26 cellular contexts compared by ENCODE assay signal in genomic region chr11:81331611-81332205, GRCh38.
"Had no signal": no experiment of that assay in that cellular context is flagged by ENCODE, and none has a peak within 500 bp of the region (broad histone marks: within the 10 kb centered on the region; RNA-seq: fewer than 3 reads in every experiment).

No MANE protein-coding gene starts in this region.

- H3K36me3 Mint-ChIP-seq: mesothelial cell of epicardium; naive thymus-derived CD8-positive, alpha-beta T cell; neural progenitor cell; stimulated activated memory B cell treated with anti-CD40 and anti-IgM and Interleukin-4, amounts not matched to agents 10 μg/mL and 1 μg/mL and 100 μg/mL, for 72 hours; type B pancreatic cell had no signal

- DNase-seq: heart right ventricle; kidney glomerular epithelial cell; left cardiac atrium; left ventricle myocardium inferior; mesendoderm; naive thymus-derived CD8-positive, alpha-beta T cell; nephron progenitor cell; occipital lobe; psoas muscle; right cardiac atrium; stimulated activated CD4-positive, alpha-beta T cell treated with anti-CD3 and anti-CD28 coated beads, Interleukin-1b, Interleukin-23, amount 100 ng/mL, for 48 hours; stimulated activated CD4-positive, alpha-beta T cell treated with anti-CD3 and anti-CD28 coated beads, Interleukin-2, amount 100 ng/mL, for 48 hours; stimulated activated CD4-positive, alpha-beta T cell treated with anti-CD3 and anti-CD28 coated beads, Interleukin-4, amount 100 ng/mL, for 4 hours; stimulated activated CD8-positive, alpha-beta memory T cell treated with anti-CD3 and anti-CD28 coated beads, Interleukin-4, amount 100 ng/mL, for 48 hours; stimulated activated naive CD4-positive, alpha-beta T cell treated with Interleukin-2 at 50 U/mL for 16 hours; stimulated activated naive CD8-positive, alpha-beta T cell treated with anti-CD3 and anti-CD28 coated beads, Interleukin-15, amount 100 ng/mL, for 72 hours; substantia nigra; uterus had no signal

- H3K4me3 ChIP-seq: heart right ventricle, hepatocyte, left ventricle myocardium inferior, lung, neural progenitor cell, psoas muscle, smooth muscle cell, tibial nerve, uterus had no signal

- H3K4me3 Mint-ChIP-seq: mesothelial cell of epicardium; naive thymus-derived CD8-positive, alpha-beta T cell; nephron progenitor cell; neural progenitor cell; stimulated activated memory B cell treated with anti-CD40 and anti-IgM and Interleukin-4, amounts not matched to agents 10 μg/mL and 1 μg/mL and 100 μg/mL, for 72 hours; stimulated activated naive CD8-positive, alpha-beta T cell treated with anti-CD3 and anti-CD28 coated beads, Interleukin-15, amount 100 ng/mL, for 72 hours; type B pancreatic cell had no signal

- H3K27me3 Mint-ChIP-seq: naive thymus-derived CD8-positive, alpha-beta T cell; stimulated activated memory B cell treated with anti-CD40 and anti-IgM and Interleukin-4, amounts not matched to agents 10 μg/mL and 1 μg/mL and 100 μg/mL, for 72 hours; stimulated activated naive CD8-positive, alpha-beta T cell treated with anti-CD3 and anti-CD28 coated beads, Interleukin-15, amount 100 ng/mL, for 72 hours; type B pancreatic cell had no signal

- H3K9me3 Mint-ChIP-seq: mesothelial cell of epicardium, nephron progenitor cell, neural progenitor cell, type B pancreatic cell had no signal

- ATAC-seq: heart right ventricle; left cardiac atrium; naive thymus-derived CD8-positive, alpha-beta T cell; psoas muscle; right cardiac atrium; stimulated activated memory B cell treated with anti-CD40 and anti-IgM and Interleukin-4, amounts not matched to agents 10 μg/mL and 1 μg/mL and 100 μg/mL, for 72 hours; stimulated activated naive CD8-positive, alpha-beta T cell treated with anti-CD3 and anti-CD28 coated beads, Interleukin-15, amount 100 ng/mL, for 72 hours had no signal

- H3K27ac Mint-ChIP-seq: mesothelial cell of epicardium; naive thymus-derived CD8-positive, alpha-beta T cell; nephron progenitor cell; neural progenitor cell; stimulated activated memory B cell treated with anti-CD40 and anti-IgM and Interleukin-4, amounts not matched to agents 10 μg/mL and 1 μg/mL and 100 μg/mL, for 72 hours; stimulated activated naive CD8-positive, alpha-beta T cell treated with anti-CD3 and anti-CD28 coated beads, Interleukin-15, amount 100 ng/mL, for 72 hours; type B pancreatic cell had no signal

- H3K4me1 Mint-ChIP-seq: mesothelial cell of epicardium; naive thymus-derived CD8-positive, alpha-beta T cell; neural progenitor cell; stimulated activated memory B cell treated with anti-CD40 and anti-IgM and Interleukin-4, amounts not matched to agents 10 μg/mL and 1 μg/mL and 100 μg/mL, for 72 hours; stimulated activated naive CD8-positive, alpha-beta T cell treated with anti-CD3 and anti-CD28 coated beads, Interleukin-15, amount 100 ng/mL, for 72 hours had no signal
